In the genomic region with DNA sequence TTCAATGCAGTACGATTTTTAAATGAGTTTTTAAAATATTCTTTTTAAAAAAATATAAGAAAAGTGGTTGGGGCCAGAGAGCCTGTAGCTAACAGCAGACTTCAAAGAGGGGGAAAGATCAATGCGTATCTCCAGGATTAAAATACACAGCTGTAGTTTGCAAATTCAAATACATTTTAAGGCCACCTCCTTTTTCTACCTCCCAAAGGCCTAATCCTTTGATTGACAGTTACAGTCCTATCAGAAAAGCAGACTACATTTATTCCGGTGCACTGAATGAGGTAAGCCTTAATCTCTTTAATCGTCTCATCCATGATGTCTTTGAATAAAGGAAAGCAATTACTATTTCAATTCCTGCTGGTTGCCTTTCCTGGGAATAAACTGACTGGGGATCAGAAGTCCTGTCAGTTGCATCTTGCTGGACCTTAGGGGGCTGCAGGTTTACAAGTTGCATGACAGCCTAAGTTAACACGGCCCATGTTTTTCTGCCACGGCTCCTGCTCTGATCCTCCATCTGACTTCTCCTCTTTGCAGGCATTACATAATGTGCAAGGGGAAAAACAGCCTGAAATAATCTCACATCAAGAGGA, we compare ENCODE assay signal across 26 cellular contexts. TPM values are rescaled to one million over a fixed set of nuclear protein-coding genes. Genes with fewer than 3 reads are reported as not detected.
DNase-seq lines count a peak whose midpoint lies in the region; ATAC-seq and TF ChIP-seq lines count a peak whose summit lies in the region.
"Had no signal": no experiment of that assay in that cellular context is flagged by ENCODE, and none has a peak within 500 bp of the region (broad histone marks: within the 10 kb centered on the region; RNA-seq: fewer than 3 reads in every experiment).

No MANE protein-coding gene starts in this region.

- H4K20me1 ChIP-seq in DOHH2 (ENCODE audit: control insufficient read depth, insufficient read depth, low read depth, low read length) (no peaks in the 10 kb centered on the region), SU-DHL-6 (ENCODE audit: low read depth, low read length) (no peaks in the 10 kb centered on the region), neural progenitor cell (ENCODE audit: low read depth) (no peaks in the 10 kb centered on the region)

- H3K4me3 Mint-ChIP-seq in neural progenitor cell = no peak overlapping the region
- H3K4me3 Mint-ChIP-seq: CD8-positive, alpha-beta T cell had no signal

- ATAC-seq in HG02981 (IDR thresholded peaks at IDR 0.05; ENCODE audit: unreplicated experiment) (no peak), HG03432 (IDR thresholded peaks at IDR 0.05; ENCODE audit: unreplicated experiment) (no peak)
- ATAC-seq: A549; CD8-positive, alpha-beta T cell; Right ventricle myocardium inferior; SK-N-SH treated with all-trans-retinoic acid at 6 μM for 48 hours had no signal

- no peaks in the 10 kb centered on the region for H3K27me3 ChIP-seq in DOHH2 (ENCODE audit: control insufficient read depth, low read length)
- no peaks in the 10 kb centered on the region for H3K27me3 ChIP-seq in SU-DHL-6 (ENCODE audit: low read length)
- H3K27me3 ChIP-seq in neural progenitor cell = no peaks in the 10 kb centered on the region
- no peaks in the 10 kb centered on the region for H3K27me3 ChIP-seq in sigmoid colon
- H3K27me3 ChIP-seq: SJCRH30 had no signal

- intact Hi-C loops in sigmoid colon (cut with DNase I) = no loop called here

- peaks cover 42% of the 10 kb centered on the region for H3K4me1 Mint-ChIP-seq in neural progenitor cell

- H3K79me2 ChIP-seq in DOHH2 (ENCODE audit: control insufficient read depth, low read length) (peaks cover 86% of the 10 kb centered on the region), SU-DHL-6 (ENCODE audit: insufficient read depth, low read length) (peaks cover 3% of the 10 kb centered on the region; the same call in 1 of the 2 replicates), neural progenitor cell (ENCODE audit: low read depth) (no peaks in the 10 kb centered on the region)

- H3K4me1 ChIP-seq in DOHH2 (ENCODE audit: control insufficient read depth, low read length) (peaks cover 95% of the 10 kb centered on the region), neural progenitor cell (peaks cover 33% of the 10 kb centered on the region), sigmoid colon (no peaks in the 10 kb centered on the region)
- H3K4me1 ChIP-seq: A549, Caco-2, HAP-1, SJCRH30 had no signal

- H3K27me3 Mint-ChIP-seq in neural progenitor cell (ENCODE audit: insufficient read depth, low read depth) = peaks cover 2% of the 10 kb centered on the region

- no peaks in the 10 kb centered on the region for H3K9me2 ChIP-seq in DOHH2 (replicated peaks; ENCODE audit: control insufficient read depth, low read length)
- no peaks in the 10 kb centered on the region for H3K9me2 ChIP-seq in SU-DHL-6 (replicated peaks; ENCODE audit: insufficient read depth, low read length)

- peak overlapping the region; percentile 95 for H3K4me2 ChIP-seq in DOHH2 (ENCODE audit: low read length)
- peak overlapping the region; percentile 82 for H3K4me2 ChIP-seq in SU-DHL-6 (ENCODE audit: low read depth, low read length, poor library complexity, severe bottlenecking)
- peak overlapping the region; percentile 59 for H3K4me2 ChIP-seq in neural progenitor cell
- H3K4me2 ChIP-seq: A549 had no signal

- H3K4me3 ChIP-seq in DOHH2 (ENCODE audit: low read length) = peak overlapping the region; percentile 87
- peak overlapping the region; percentile 39 for H3K4me3 ChIP-seq in SU-DHL-6 (ENCODE audit: insufficient read depth, low read length, poor library complexity, severe bottlenecking)
- H3K4me3 ChIP-seq in neural progenitor cell = no peak overlapping the region
- H3K4me3 ChIP-seq in sigmoid colon = no peak overlapping the region
- H3K4me3 ChIP-seq: A549, HAP-1, SJCRH30 had no signal

- H2AFZ ChIP-seq in SU-DHL-6 (ENCODE audit: low read depth, low read length, severe bottlenecking) (no peak overlapping the region), neural progenitor cell (replicated peaks) (no peak overlapping the region)

- H3K36me3 Mint-ChIP-seq in neural progenitor cell = no peaks in the 10 kb centered on the region
- H3K36me3 Mint-ChIP-seq: CD8-positive, alpha-beta T cell had no signal

- peaks cover 67% of the 10 kb centered on the region for H3K36me3 ChIP-seq in DOHH2 (ENCODE audit: control insufficient read depth, low read length)
- no peaks in the 10 kb centered on the region for H3K36me3 ChIP-seq in SU-DHL-6 (ENCODE audit: low read length)
- H3K36me3 ChIP-seq in neural progenitor cell = no peaks in the 10 kb centered on the region
- no peaks in the 10 kb centered on the region for H3K36me3 ChIP-seq in sigmoid colon
- H3K36me3 ChIP-seq: HAP-1, SJCRH30 had no signal

- H3K27ac ChIP-seq in DOHH2 (ENCODE audit: low read depth, low read length) (peak overlapping the region; percentile 98), SU-DHL-6 (ENCODE audit: low read depth, low read length) (peak overlapping the region; percentile 84), neural progenitor cell (peak overlapping the region; percentile 61), sigmoid colon (no peak overlapping the region)
- H3K27ac ChIP-seq: A549, C4-2B, SJCRH30 had no signal

- TF ChIP-seq CTCF in DOHH2 (IDR thresholded peaks at IDR 0.05; ENCODE audit: low read depth, low read length, poor library complexity, severe bottlenecking) = no peak
- no peak for TF ChIP-seq CTCF in SU-DHL-6 (IDR thresholded peaks at IDR 0.05; ENCODE audit: insufficient read depth, low read length, poor library complexity, severe bottlenecking)
- TF ChIP-seq CTCF in neural progenitor cell (IDR thresholded peaks at IDR 0.05) = no peak
- no peak for TF ChIP-seq CTCF in sigmoid colon (IDR thresholded peaks at IDR 0.05)

- DNase-seq in NCI-H526 treated with DMSO at 0.1 percent for 48 hours (lab: John Stamatoyannopoulos, UW) (peak; percentile 21), neural progenitor cell (ENCODE audit: low spot score) (peak; percentile 69), sigmoid colon (no peak)
- DNase-seq: Caco-2; CD8-positive, alpha-beta T cell; DMS79 treated with DMSO at 0.1 percent for 48 hours; GOT3; NCI-H1092 treated with DMSO at 0.1 percent for 48 hours; NCI-H1436; NCI-H187; NCI-H2081 treated with DMSO at 0.1 percent for 48 hours; NCI-H2171; NCI-H446; NCI-H524 treated with DMSO at 0.1 percent for 48 hours; OCI-M1; SJCRH30; T-helper 2 cell had no signal

- no peak for TF ChIP-seq EP300 in sigmoid colon (IDR thresholded peaks at IDR 0.05)

- peak overlapping the region; percentile 3 for H3K27ac Mint-ChIP-seq in neural progenitor cell
- H3K27ac Mint-ChIP-seq: CD8-positive, alpha-beta T cell had no signal

- H3K9ac ChIP-seq in SU-DHL-6 (ENCODE audit: low read length) = peak overlapping the region; percentile 55
- H3K9ac ChIP-seq in neural progenitor cell = no peak overlapping the region

- H3K9me3 Mint-ChIP-seq in neural progenitor cell = no peaks in the 10 kb centered on the region
- H3K9me3 Mint-ChIP-seq: CD8-positive, alpha-beta T cell had no signal

- TF ChIP-seq POLR2A in sigmoid colon (IDR thresholded peaks at IDR 0.05) = no peak

- WGBS in sigmoid colon, 2 donors = 86 to 87% methylated on average over 6 of the region's 6 CpGs

- H3K9me3 ChIP-seq in DOHH2 (ENCODE audit: control insufficient read depth, insufficient read depth, low read length) (no peaks in the 10 kb centered on the region), SU-DHL-6 (ENCODE audit: insufficient read depth, low read length) (no peaks in the 10 kb centered on the region), neural progenitor cell (ENCODE audit: low read depth) (no peaks in the 10 kb centered on the region), sigmoid colon (no peaks in the 10 kb centered on the region)
- H3K9me3 ChIP-seq: A549, Caco-2, HAP-1, SJCRH30 had no signal

- H3F3A ChIP-seq in DOHH2 (ENCODE audit: control insufficient read depth, insufficient read depth) = peaks cover 55% of the 10 kb centered on the region
- H3F3A ChIP-seq in SU-DHL-6 (ENCODE audit: insufficient read depth) = peaks cover 23% of the 10 kb centered on the region
- peaks cover 16% of the 10 kb centered on the region for H3F3A ChIP-seq in neural progenitor cell (ENCODE audit: low read depth)

RNA-seq across cellular contexts. Expression of a gene that starts 51.7 kb away (rescaled TPM):
- total RNA-seq in neural progenitor cell (ENCODE audit: low replicate concordance) (11.7 and 17.3 TPM in 2 replicates), sigmoid colon (10 to 100 TPM in 1 of 4 donors, 1 to 10 TPM in 3; 4.1 to 12.5 (median 8.5) TPM)
- polyA plus RNA-seq in sigmoid colon = 1 to 10 TPM in 2 of 3 donors, not detected in 1; 1.6 to 2.3 TPM
- total RNA-seq: Caco-2; CD8-positive, alpha-beta T cell; SJCRH30 had no signal
- polyA plus RNA-seq: A549 had no signal

Comparison
In these comparisons a context has a peak if more than half of its experiments do, and no peak if none do; other contexts are left out.
1. H3K27ac ChIP-seq: peak in DOHH2 (single experiment), SU-DHL-6 (single experiment) and neural progenitor cell (single experiment); none in sigmoid colon (0 of 4).
2. H3K4me3 ChIP-seq: peak in DOHH2 (single experiment) and SU-DHL-6 (single experiment); none in neural progenitor cell (single experiment) and sigmoid colon (0 of 4).
3. Peak in every context shown above with its lines, with median percentiles within 50 percentile points of each other: H3K4me2 ChIP-seq.